In the genomic region with DNA sequence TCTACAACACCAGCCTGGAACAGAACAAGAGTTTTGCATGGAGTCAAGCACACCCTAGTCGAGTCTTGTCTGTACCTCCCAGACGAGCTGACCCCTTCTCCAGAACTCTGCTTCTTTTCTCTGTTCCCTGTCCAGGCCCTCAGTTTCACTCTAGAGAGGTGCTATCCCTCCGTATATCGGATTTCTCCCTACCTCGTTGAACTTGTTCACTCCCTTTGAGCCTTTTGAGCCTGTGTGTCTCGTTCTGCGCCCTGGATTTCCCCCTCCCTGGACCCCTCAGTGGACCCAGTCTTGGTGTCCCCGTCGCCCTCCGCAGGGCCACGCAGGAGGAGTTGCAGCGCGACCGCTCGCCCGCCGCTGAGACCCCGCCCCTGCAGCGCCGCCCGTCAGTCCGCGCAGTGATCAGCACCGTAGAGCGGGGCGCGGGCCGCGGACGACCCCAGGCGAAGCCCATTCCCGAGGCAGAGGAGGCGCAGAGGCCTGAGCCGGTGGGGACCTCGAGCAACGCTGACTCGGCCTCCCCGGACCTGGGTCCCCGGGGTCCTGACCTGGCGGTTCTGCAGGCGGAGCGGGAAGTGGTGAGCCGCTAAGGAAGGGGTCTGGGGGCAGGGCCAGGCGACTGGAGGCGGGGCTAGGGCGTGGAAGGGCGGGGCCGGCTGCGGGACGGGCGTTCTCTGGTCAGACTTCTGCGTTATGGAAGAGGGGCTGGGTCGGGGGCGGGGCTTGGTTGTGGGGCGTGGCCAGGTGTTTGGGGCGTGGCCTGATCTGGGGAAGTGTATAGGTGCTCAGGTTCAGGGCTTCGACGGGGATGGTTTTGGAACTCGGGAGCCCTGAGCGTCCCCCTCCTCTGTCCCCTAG, we compare ENCODE assay signal across 1 cellular context.
TF ChIP-seq lines count a peak whose summit lies in the region.

No MANE protein-coding gene starts in this region.

TF ChIP-seq in HepG2, 621 proteins besides CTCF, POLR2A, EP300 and RAD21 (continued from another document and continues in another):
- TF ChIP-seq ZBTB7A (CRISPR knock-in tag; IDR thresholded peaks at IDR 0.05) (peak; percentile 74), PHF21A (CRISPR knock-in tag; IDR thresholded peaks at IDR 0.05) (0 out of 2 replicates have a peak, but pooled peaks have one; percentile 23), SAFB2 (CRISPR knock-in tag; IDR thresholded peaks at IDR 0.05; ENCODE audit: borderline replicate concordance, low read depth) (0 out of 2 replicates have a peak, but pooled peaks have one; percentile 36), HNRNPLL (IDR thresholded peaks at IDR 0.05; ENCODE audit: low read depth, low read length, poor library complexity, severe bottlenecking) (peak; percentile 14), SP2 (CRISPR knock-in tag; IDR thresholded peaks at IDR 0.05) (no peak), PHF8 (CRISPR knock-in tag; IDR thresholded peaks at IDR 0.05) (peak; percentile 45; the same call in 1 of the 2 replicates), ARNT2 (CRISPR knock-in tag; IDR thresholded peaks at IDR 0.05; ENCODE audit: low read depth) (peak; percentile 19; the same call in 1 of the 2 replicates), ZFX (CRISPR knock-in tag; IDR thresholded peaks at IDR 0.05; ENCODE audit: low read depth) (peak; percentile 54; the same call in 1 of the 2 replicates), ZNF256 (CRISPR knock-in tag; conservative IDR thresholded peaks at IDR 0.05) (no peak), ZNF598 (CRISPR knock-in tag; IDR thresholded peaks at IDR 0.05; ENCODE audit: borderline replicate concordance) (peak; percentile 78; the same call in 1 of the 2 replicates), KLF16 (CRISPR knock-in tag; IDR thresholded peaks at IDR 0.05) (0 out of 4 replicates have a peak, but pooled peaks of 1 of the 2 experiments have one; percentile 25), GATAD1 (CRISPR knock-in tag; IDR thresholded peaks at IDR 0.05) (0 out of 2 replicates have a peak, but pooled peaks have one; percentile 20), SP1 (IDR thresholded peaks at IDR 0.05) (no peak), SP1 (CRISPR knock-in tag; IDR thresholded peaks at IDR 0.05) (peak; percentile 44), RFXAP (CRISPR knock-in tag; IDR thresholded peaks at IDR 0.05; ENCODE audit: borderline replicate concordance) (peak; percentile 47; the same call in 1 of the 2 replicates), DMAP1 (CRISPR knock-in tag; IDR thresholded peaks at IDR 0.05) (0 out of 2 replicates have a peak, but pooled peaks have one; percentile 1), NONO (IDR thresholded peaks at IDR 0.05) (no peak), NONO (CRISPR knock-in tag; conservative IDR thresholded peaks at IDR 0.05) (0 out of 2 replicates have a peak, but pooled peaks have one; percentile 25), SALL1 (CRISPR knock-in tag; IDR thresholded peaks at IDR 0.05) (peak; percentile 60), ZSCAN21 (CRISPR knock-in tag; IDR thresholded peaks at IDR 0.05; ENCODE audit: borderline replicate concordance) (peak; percentile 36; the same call in 1 of the 2 replicates), EHMT2 (IDR thresholded peaks at IDR 0.05; ENCODE audit: borderline replicate concordance, low read depth, low read length) (no peak), ZNF274 (CRISPR knock-in tag; IDR thresholded peaks at IDR 0.05) (0 out of 2 replicates have a peak, but pooled peaks have one; percentile 63), MBD4 (IDR thresholded peaks at IDR 0.05; ENCODE audit: borderline replicate concordance, low read length) (no peak), ZNF543 (CRISPR knock-in tag; IDR thresholded peaks at IDR 0.05) (no peak), RNF2 (conservative IDR thresholded peaks at IDR 0.05; ENCODE audit: low read depth) (0 out of 2 replicates have a peak, but pooled peaks have one; percentile 49), ZFP82 (CRISPR knock-in tag; IDR thresholded peaks at IDR 0.05; ENCODE audit: borderline replicate concordance) (no peak; the same call in 1 of the 2 replicates), ZNF660 (CRISPR knock-in tag; IDR thresholded peaks at IDR 0.05; ENCODE audit: borderline replicate concordance, low read depth) (no peak), DR1 (CRISPR knock-in tag; IDR thresholded peaks at IDR 0.05) (0 out of 2 replicates have a peak, but pooled peaks have one; percentile 18), ATF7-NPFF (CRISPR knock-in tag; IDR thresholded peaks at IDR 0.05; ENCODE audit: low read depth) (peak; percentile 26; the same call in 1 of the 2 replicates), FOXO1 (CRISPR knock-in tag; IDR thresholded peaks at IDR 0.05) (0 out of 2 replicates have a peak, but pooled peaks have one; percentile 23), ZC3H13 (CRISPR knock-in tag; IDR thresholded peaks at IDR 0.05) (no peak), ZNF678 (CRISPR knock-in tag; IDR thresholded peaks at IDR 0.05) (peak; percentile 52; the same call in 1 of the 2 replicates), ZNF501 (CRISPR knock-in tag; IDR thresholded peaks at IDR 0.05) (peak; percentile 78), ZFY (CRISPR knock-in tag; IDR thresholded peaks at IDR 0.05) (peak; percentile 53), HCFC1 (IDR thresholded peaks at IDR 0.05; ENCODE audit: low read depth, low read length) (no peak)
- TF ChIP-seq, protein P1, sequence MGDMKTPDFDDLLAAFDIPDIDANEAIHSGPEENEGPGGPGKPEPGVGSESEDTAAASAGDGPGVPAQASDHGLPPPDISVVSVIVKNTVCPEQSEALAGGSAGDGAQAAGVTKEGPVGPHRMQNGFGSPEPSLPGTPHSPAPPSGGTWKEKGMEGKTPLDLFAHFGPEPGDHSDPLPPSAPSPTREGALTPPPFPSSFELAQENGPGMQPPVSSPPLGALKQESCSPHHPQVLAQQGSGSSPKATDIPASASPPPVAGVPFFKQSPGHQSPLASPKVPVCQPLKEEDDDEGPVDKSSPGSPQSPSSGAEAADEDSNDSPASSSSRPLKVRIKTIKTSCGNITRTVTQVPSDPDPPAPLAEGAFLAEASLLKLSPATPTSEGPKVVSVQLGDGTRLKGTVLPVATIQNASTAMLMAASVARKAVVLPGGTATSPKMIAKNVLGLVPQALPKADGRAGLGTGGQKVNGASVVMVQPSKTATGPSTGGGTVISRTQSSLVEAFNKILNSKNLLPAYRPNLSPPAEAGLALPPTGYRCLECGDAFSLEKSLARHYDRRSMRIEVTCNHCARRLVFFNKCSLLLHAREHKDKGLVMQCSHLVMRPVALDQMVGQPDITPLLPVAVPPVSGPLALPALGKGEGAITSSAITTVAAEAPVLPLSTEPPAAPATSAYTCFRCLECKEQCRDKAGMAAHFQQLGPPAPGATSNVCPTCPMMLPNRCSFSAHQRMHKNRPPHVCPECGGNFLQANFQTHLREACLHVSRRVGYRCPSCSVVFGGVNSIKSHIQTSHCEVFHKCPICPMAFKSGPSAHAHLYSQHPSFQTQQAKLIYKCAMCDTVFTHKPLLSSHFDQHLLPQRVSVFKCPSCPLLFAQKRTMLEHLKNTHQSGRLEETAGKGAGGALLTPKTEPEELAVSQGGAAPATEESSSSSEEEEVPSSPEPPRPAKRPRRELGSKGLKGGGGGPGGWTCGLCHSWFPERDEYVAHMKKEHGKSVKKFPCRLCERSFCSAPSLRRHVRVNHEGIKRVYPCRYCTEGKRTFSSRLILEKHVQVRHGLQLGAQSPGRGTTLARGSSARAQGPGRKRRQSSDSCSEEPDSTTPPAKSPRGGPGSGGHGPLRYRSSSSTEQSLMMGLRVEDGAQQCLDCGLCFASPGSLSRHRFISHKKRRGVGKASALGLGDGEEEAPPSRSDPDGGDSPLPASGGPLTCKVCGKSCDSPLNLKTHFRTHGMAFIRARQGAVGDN (CRISPR knock-in tag; IDR thresholded peaks at IDR 0.05), result peak; percentile 62
- TF ChIP-seq, protein P2, sequence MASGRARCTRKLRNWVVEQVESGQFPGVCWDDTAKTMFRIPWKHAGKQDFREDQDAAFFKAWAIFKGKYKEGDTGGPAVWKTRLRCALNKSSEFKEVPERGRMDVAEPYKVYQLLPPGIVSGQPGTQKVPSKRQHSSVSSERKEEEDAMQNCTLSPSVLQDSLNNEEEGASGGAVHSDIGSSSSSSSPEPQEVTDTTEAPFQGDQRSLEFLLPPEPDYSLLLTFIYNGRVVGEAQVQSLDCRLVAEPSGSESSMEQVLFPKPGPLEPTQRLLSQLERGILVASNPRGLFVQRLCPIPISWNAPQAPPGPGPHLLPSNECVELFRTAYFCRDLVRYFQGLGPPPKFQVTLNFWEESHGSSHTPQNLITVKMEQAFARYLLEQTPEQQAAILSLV (CRISPR knock-in tag; IDR thresholded peaks at IDR 0.05; ENCODE audit: borderline replicate concordance), result no peak
- TF ChIP-seq, protein P3, sequence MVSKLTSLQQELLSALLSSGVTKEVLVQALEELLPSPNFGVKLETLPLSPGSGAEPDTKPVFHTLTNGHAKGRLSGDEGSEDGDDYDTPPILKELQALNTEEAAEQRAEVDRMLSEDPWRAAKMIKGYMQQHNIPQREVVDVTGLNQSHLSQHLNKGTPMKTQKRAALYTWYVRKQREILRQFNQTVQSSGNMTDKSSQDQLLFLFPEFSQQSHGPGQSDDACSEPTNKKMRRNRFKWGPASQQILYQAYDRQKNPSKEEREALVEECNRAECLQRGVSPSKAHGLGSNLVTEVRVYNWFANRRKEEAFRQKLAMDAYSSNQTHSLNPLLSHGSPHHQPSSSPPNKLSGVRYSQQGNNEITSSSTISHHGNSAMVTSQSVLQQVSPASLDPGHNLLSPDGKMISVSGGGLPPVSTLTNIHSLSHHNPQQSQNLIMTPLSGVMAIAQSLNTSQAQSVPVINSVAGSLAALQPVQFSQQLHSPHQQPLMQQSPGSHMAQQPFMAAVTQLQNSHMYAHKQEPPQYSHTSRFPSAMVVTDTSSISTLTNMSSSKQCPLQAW (CRISPR knock-in tag; IDR thresholded peaks at IDR 0.05), result peak; percentile 55; the same call in 1 of the 2 replicates
- TF ChIP-seq, protein P4, sequence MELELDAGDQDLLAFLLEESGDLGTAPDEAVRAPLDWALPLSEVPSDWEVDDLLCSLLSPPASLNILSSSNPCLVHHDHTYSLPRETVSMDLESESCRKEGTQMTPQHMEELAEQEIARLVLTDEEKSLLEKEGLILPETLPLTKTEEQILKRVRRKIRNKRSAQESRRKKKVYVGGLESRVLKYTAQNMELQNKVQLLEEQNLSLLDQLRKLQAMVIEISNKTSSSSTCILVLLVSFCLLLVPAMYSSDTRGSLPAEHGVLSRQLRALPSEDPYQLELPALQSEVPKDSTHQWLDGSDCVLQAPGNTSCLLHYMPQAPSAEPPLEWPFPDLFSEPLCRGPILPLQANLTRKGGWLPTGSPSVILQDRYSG (CRISPR knock-in tag; IDR thresholded peaks at IDR 0.05), result 0 out of 2 replicates have a peak, but pooled peaks have one; percentile 4
- TF ChIP-seq, protein P5, sequence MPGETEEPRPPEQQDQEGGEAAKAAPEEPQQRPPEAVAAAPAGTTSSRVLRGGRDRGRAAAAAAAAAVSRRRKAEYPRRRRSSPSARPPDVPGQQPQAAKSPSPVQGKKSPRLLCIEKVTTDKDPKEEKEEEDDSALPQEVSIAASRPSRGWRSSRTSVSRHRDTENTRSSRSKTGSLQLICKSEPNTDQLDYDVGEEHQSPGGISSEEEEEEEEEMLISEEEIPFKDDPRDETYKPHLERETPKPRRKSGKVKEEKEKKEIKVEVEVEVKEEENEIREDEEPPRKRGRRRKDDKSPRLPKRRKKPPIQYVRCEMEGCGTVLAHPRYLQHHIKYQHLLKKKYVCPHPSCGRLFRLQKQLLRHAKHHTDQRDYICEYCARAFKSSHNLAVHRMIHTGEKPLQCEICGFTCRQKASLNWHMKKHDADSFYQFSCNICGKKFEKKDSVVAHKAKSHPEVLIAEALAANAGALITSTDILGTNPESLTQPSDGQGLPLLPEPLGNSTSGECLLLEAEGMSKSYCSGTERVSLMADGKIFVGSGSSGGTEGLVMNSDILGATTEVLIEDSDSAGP (CRISPR knock-in tag; IDR thresholded peaks at IDR 0.05; ENCODE audit: borderline replicate concordance), result peak; percentile 6; the same call in 1 of the 2 replicates
- TF ChIP-seq, protein P6, sequence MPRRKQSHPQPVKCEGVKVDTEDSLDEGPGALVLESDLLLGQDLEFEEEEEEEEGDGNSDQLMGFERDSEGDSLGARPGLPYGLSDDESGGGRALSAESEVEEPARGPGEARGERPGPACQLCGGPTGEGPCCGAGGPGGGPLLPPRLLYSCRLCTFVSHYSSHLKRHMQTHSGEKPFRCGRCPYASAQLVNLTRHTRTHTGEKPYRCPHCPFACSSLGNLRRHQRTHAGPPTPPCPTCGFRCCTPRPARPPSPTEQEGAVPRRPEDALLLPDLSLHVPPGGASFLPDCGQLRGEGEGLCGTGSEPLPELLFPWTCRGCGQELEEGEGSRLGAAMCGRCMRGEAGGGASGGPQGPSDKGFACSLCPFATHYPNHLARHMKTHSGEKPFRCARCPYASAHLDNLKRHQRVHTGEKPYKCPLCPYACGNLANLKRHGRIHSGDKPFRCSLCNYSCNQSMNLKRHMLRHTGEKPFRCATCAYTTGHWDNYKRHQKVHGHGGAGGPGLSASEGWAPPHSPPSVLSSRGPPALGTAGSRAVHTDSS (CRISPR knock-in tag; conservative IDR thresholded peaks at IDR 0.05), result no peak
- TF ChIP-seq, protein P7, sequence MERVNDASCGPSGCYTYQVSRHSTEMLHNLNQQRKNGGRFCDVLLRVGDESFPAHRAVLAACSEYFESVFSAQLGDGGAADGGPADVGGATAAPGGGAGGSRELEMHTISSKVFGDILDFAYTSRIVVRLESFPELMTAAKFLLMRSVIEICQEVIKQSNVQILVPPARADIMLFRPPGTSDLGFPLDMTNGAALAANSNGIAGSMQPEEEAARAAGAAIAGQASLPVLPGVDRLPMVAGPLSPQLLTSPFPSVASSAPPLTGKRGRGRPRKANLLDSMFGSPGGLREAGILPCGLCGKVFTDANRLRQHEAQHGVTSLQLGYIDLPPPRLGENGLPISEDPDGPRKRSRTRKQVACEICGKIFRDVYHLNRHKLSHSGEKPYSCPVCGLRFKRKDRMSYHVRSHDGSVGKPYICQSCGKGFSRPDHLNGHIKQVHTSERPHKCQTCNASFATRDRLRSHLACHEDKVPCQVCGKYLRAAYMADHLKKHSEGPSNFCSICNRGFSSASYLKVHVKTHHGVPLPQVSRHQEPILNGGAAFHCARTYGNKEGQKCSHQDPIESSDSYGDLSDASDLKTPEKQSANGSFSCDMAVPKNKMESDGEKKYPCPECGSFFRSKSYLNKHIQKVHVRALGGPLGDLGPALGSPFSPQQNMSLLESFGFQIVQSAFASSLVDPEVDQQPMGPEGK (CRISPR knock-in tag; IDR thresholded peaks at IDR 0.05), result no peak
- TF ChIP-seq, protein P8, sequence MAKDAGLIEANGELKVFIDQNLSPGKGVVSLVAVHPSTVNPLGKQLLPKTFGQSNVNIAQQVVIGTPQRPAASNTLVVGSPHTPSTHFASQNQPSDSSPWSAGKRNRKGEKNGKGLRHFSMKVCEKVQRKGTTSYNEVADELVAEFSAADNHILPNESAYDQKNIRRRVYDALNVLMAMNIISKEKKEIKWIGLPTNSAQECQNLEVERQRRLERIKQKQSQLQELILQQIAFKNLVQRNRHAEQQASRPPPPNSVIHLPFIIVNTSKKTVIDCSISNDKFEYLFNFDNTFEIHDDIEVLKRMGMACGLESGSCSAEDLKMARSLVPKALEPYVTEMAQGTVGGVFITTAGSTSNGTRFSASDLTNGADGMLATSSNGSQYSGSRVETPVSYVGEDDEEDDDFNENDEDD (CRISPR knock-in tag; IDR thresholded peaks at IDR 0.05; ENCODE audit: borderline replicate concordance), result peak; percentile 39; the same call in 1 of the 2 replicates
- TF ChIP-seq, protein P9, sequence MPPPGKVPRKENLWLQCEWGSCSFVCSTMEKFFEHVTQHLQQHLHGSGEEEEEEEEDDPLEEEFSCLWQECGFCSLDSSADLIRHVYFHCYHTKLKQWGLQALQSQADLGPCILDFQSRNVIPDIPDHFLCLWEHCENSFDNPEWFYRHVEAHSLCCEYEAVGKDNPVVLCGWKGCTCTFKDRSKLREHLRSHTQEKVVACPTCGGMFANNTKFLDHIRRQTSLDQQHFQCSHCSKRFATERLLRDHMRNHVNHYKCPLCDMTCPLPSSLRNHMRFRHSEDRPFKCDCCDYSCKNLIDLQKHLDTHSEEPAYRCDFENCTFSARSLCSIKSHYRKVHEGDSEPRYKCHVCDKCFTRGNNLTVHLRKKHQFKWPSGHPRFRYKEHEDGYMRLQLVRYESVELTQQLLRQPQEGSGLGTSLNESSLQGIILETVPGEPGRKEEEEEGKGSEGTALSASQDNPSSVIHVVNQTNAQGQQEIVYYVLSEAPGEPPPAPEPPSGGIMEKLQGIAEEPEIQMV (CRISPR knock-in tag; IDR thresholded peaks at IDR 0.05; ENCODE audit: low read depth), result 0 out of 2 replicates have a peak, but pooled peaks have one; percentile 62
